In genomic region chr3:170179444-170179843, GRCh38 we compare ENCODE assay signal across 9 cellular contexts. TPM values are rescaled to one million over a fixed set of nuclear protein-coding genes. Genes with fewer than 3 reads are reported as not detected.
A peak's percentile ranks its signal among the peaks of the same experiment; 100 is the strongest.
DNase-seq lines count a peak whose midpoint lies in the region; TF ChIP-seq lines count a peak whose summit lies in the region.
"Had no signal": no experiment of that assay in that cellular context is flagged by ENCODE, and none has a peak within 500 bp of the region (broad histone marks: within the 10 kb centered on the region; RNA-seq: fewer than 3 reads in every experiment).

No MANE protein-coding gene starts in this region.

- H3K4me3 Mint-ChIP-seq in CD4-positive, alpha-beta memory T cell: peak overlapping the region; percentile 96 to 100 (median 99)

- H3K27ac ChIP-seq in CD4-positive, alpha-beta memory T cell (ENCODE audit: low read depth, low read length): peak overlapping the region; percentile 98
- H3K27ac ChIP-seq in colonic mucosa: peak overlapping the region; percentile 99
- H3K27ac ChIP-seq in neutrophil: peak overlapping the region; percentile 97

- CTCF ChIA-PET in CD4-positive, alpha-beta memory T cell (lab: Charles Lee; ENCODE audit: partially characterized antibody): interaction anchor here (0.7 to 1.8 kb wide), 6 partner anchors 10 to 632 kb away, joined by 3 to 5 read pairs (median 4); no protein-coding TSS in a partner anchor

- H3K27me3 ChIP-seq in CD4-positive, alpha-beta memory T cell (ENCODE audit: insufficient read depth, low read length): no peaks in the 10 kb centered on the region
- no peaks in the 10 kb centered on the region for H3K27me3 ChIP-seq in colonic mucosa
- H3K27me3 ChIP-seq in neutrophil: no peaks in the 10 kb centered on the region
- no peaks in the 10 kb centered on the region for H3K27me3 ChIP-seq in H7 (ENCODE audit: control insufficient read depth, insufficient read depth, low read length)
- H3K27me3 ChIP-seq: gastrocnemius medialis had no signal

- no peaks in the 10 kb centered on the region for H3K9me3 ChIP-seq in CD4-positive, alpha-beta memory T cell (ENCODE audit: control insufficient read depth in 1 of 2, low read length in 2 of 2)
- H3K9me3 ChIP-seq in colonic mucosa: no peaks in the 10 kb centered on the region
- H3K9me3 ChIP-seq in neutrophil: no peaks in the 10 kb centered on the region
- H3K9me3 ChIP-seq: gastrocnemius medialis had no signal

- peaks cover 31 to 51% (median 42%) of the 10 kb centered on the region in 4 donors for H3K4me1 Mint-ChIP-seq in CD4-positive, alpha-beta memory T cell

- DNase-seq in CD4-positive, alpha-beta memory T cell: no peak
- peak; percentile 41 for DNase-seq in MV-4-11 (lab: John Stamatoyannopoulos, UW)
- DNase-seq in colonic mucosa: no peak
- DNase-seq in NK-92 treated with Interleukin-12 subunit alpha and Interleukin-12 subunit beta, amount 100 ng/mL, for 24 hours (lab: John Stamatoyannopoulos, UW): no peak
- no peak for DNase-seq in iPS-NIHi11 (ENCODE audit: low spot score)
- DNase-seq in OCI-M2 (lab: John Stamatoyannopoulos, UW; ENCODE audit: unreplicated experiment): no peak
- DNase-seq in H7: no peak
- DNase-seq: gastrocnemius medialis had no signal

- H3K4me3 ChIP-seq in CD4-positive, alpha-beta memory T cell (ENCODE audit: low read length in 2 of 2): peak overlapping the region in 1 of 2 donors; percentile 97
- H3K4me3 ChIP-seq in colonic mucosa (peak overlapping the region; percentile 86), neutrophil (ENCODE audit: low read depth in 1 of 2, low read length in 1 of 2) (peak overlapping the region; percentile 94 to 98), H7 (ENCODE audit: insufficient read depth, low read depth, low read length) (no peak overlapping the region)

- H3K36me3 Mint-ChIP-seq in CD4-positive, alpha-beta memory T cell: peaks cover 20 to 40% of the 10 kb centered on the region in 2 donors

- intact Hi-C loops in CD4-positive, alpha-beta memory T cell (cut with micrococcal nuclease): no loop called here
- intact Hi-C loops in colonic mucosa (cut with DNase I): loop anchor here (10.0 kb wide), 1 partner anchor 75 kb away; no protein-coding TSS in a partner anchor

- H3K9ac ChIP-seq in colonic mucosa (ENCODE audit: low read depth in 2 of 2, low read length in 2 of 2): peak overlapping the region; percentile 94 to 95

- POLR2A ChIA-PET in CD4-positive, alpha-beta memory T cell (lab: Charles Lee; ENCODE audit: partially characterized antibody): interaction anchor here (0.7 to 4.7 kb wide), 10 partner anchors 10 to 415 kb away, joined by 3 to 39 read pairs (median 6); partner anchors contain the start of genes PRKCI, SEC62, SKIL and TERC

- peaks cover 51% of the 10 kb centered on the region for H3K4me1 ChIP-seq in CD4-positive, alpha-beta memory T cell (ENCODE audit: insufficient read depth, low read length)
- H3K4me1 ChIP-seq in colonic mucosa: peaks cover 3% of the 10 kb centered on the region
- peaks cover 32% of the 10 kb centered on the region in 2 experiments for H3K4me1 ChIP-seq in neutrophil (ENCODE audit: control insufficient read depth in 1 of 2, insufficient read depth in 1 of 2, low read depth in 1 of 2, low read length in 1 of 2)

- no peaks in the 10 kb centered on the region for H3K27me3 Mint-ChIP-seq in CD4-positive, alpha-beta memory T cell

- peaks cover 18% of the 10 kb centered on the region for H3K36me3 ChIP-seq in CD4-positive, alpha-beta memory T cell (ENCODE audit: insufficient read depth, low read length)
- H3K36me3 ChIP-seq in colonic mucosa (no peaks in the 10 kb centered on the region), neutrophil (peaks cover 35% of the 10 kb centered on the region), H7 (replicated peaks; ENCODE audit: control insufficient read depth, insufficient read depth, low read length) (peaks cover 5% of the 10 kb centered on the region)

- no peak for TF ChIP-seq CTCF in colonic mucosa (IDR thresholded peaks at IDR 0.05)
- no peak for TF ChIP-seq CTCF in neutrophil (IDR thresholded peaks at IDR 0.05)

- H3K9me3 Mint-ChIP-seq in CD4-positive, alpha-beta memory T cell: peaks cover 0 to 2% (median 0%) of the 10 kb centered on the region in 8 donors

- H3K27ac Mint-ChIP-seq in CD4-positive, alpha-beta memory T cell: peak overlapping the region; percentile 98 to 100 (median 99)

RNA-seq across cellular contexts. Expression of gene PHC3, which starts 2.1 kb away (rescaled TPM):
- 100 to 1,000 TPM; 168 to 173 TPM for total RNA-seq in CD4-positive, alpha-beta memory T cell
- polyA plus RNA-seq in CD4-positive, alpha-beta memory T cell: 10 to 100 TPM; 29.2 to 64.6 TPM
- total RNA-seq in colonic mucosa: 10 to 100 TPM; 36.4 to 49.4 TPM
- 8.2 and 10.2 TPM in 2 replicates for total RNA-seq in H7 (2014; rRNA removed; shearing (Covaris generic))

RNA-seq across cellular contexts. Expression of gene PRKCI, which starts 42.8 kb away (rescaled TPM):
- total RNA-seq in CD4-positive, alpha-beta memory T cell: 10 to 100 TPM; 18.0 to 27.7 TPM
- polyA plus RNA-seq in CD4-positive, alpha-beta memory T cell: 10 to 100 TPM; 16.4 to 18.5 TPM
- 10 to 100 TPM; 34.4 to 48.2 TPM for total RNA-seq in colonic mucosa
- 74.5 and 95.6 TPM in 2 replicates for total RNA-seq in H7 (2014; rRNA removed; shearing (Covaris generic))
